In the genomic region with DNA sequence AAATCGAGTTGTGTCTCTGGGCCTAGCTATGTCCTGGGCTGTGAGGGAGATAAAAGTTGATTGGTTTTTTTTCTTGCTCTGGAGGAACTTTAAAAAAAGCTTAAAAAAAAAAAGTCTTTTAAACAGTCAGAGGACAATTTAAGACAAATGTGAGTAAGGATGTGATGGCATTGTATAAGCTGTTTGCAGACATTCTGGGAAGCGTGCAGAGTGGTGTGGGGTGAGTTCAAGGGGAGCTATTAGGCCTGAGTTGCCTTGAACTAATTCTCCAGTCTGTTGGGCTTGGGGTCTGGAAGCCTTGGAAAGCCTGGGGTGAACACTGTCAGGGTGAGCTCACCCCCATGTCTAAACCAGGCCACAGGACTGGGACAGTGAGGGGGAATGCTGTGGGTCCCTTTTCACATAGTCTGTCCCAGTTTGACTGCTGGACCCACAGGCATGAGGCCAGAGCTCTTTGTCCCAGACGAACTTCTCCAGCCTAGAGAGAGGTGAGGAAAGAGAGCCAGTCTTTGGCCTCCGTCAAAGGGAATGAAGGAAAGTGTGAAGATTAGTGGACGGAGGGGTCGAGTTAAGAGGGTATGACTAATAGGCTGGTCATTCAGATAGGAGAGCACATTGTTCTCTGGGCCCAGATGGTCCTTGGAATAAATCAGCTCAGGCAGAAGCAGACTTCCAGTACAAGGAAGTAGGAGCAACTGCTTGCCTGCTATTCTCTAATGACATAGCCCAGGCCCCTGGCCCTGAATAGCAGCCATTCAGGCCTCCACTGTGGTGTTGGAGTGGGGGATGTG, we compare ENCODE assay signal across 12 cellular contexts.
DNase-seq lines count a peak whose midpoint lies in the region; ATAC-seq and TF ChIP-seq lines count a peak whose summit lies in the region.
"Had no signal": no experiment of that assay in that cellular context is flagged by ENCODE, and none has a peak within 500 bp of the region (broad histone marks: within the 10 kb centered on the region; RNA-seq: fewer than 3 reads in every experiment).

No MANE protein-coding gene starts in this region.

- H3K4me3 ChIP-seq in coronary artery (peak overlapping the region; percentile 23), kidney epithelial cell (ENCODE audit: low read depth, low read length) (no peak overlapping the region)
- H3K4me3 ChIP-seq: spleen had no signal

- H3K9me3 Mint-ChIP-seq in stimulated activated effector memory CD8-positive, alpha-beta T cell treated with anti-CD3 and anti-CD28 coated beads, Interleukin-12 subunit alpha, Interleukin-12 subunit beta, amount 100 ng/mL, for 72 hours = no peaks in the 10 kb centered on the region
- H3K9me3 Mint-ChIP-seq: dendritic cell treated with granulocyte-macrophage colony-stimulating factor and Interleukin-4, amounts not matched to agents 40 ng/mL and 50 ng/mL, for 4 days; IgD-negative memory B cell had no signal

- ATAC-seq in stimulated activated effector memory CD8-positive, alpha-beta T cell treated with anti-CD3 and anti-CD28 coated beads, Interleukin-12 subunit alpha, Interleukin-12 subunit beta, amount 100 ng/mL, for 72 hours = no peak
- ATAC-seq in stimulated activated naive CD8-positive, alpha-beta T cell treated with anti-CD3 and anti-CD28 coated beads, Interleukin-15, Interleukin-2, amounts not matched to agents 100 U/mL and 50 U/mL, for 24 hours = no peak

- H3K36me3 Mint-ChIP-seq in stimulated activated effector memory CD8-positive, alpha-beta T cell treated with anti-CD3 and anti-CD28 coated beads, Interleukin-12 subunit alpha, Interleukin-12 subunit beta, amount 100 ng/mL, for 72 hours = peaks cover 20% of the 10 kb centered on the region

- no peaks in the 10 kb centered on the region for H3K36me3 ChIP-seq in kidney epithelial cell (ENCODE audit: control insufficient read depth, insufficient read depth, low read length)

- H3K4me1 Mint-ChIP-seq in stimulated activated effector memory CD8-positive, alpha-beta T cell treated with anti-CD3 and anti-CD28 coated beads, Interleukin-12 subunit alpha, Interleukin-12 subunit beta, amount 100 ng/mL, for 72 hours = peaks cover 70% of the 10 kb centered on the region

- peaks cover 3% of the 10 kb centered on the region for H3K27me3 ChIP-seq in kidney epithelial cell (ENCODE audit: control insufficient read depth, insufficient read depth, low read length)
- H3K27me3 ChIP-seq: spleen had no signal

- peak; percentile 77 for DNase-seq in NCI-H82 (lab: John Stamatoyannopoulos, UW)
- no peak for DNase-seq in coronary artery (ENCODE audit: low spot score)
- peak; percentile 53 for DNase-seq in kidney epithelial cell (ENCODE audit: low read depth)
- DNase-seq in stimulated activated effector memory CD8-positive, alpha-beta T cell treated with anti-CD3 and anti-CD28 coated beads, Interleukin-12 subunit alpha, Interleukin-12 subunit beta, amount 100 ng/mL, for 72 hours (ENCODE audit: low spot score in 2 of 2) = no peak
- DNase-seq in stimulated activated naive CD8-positive, alpha-beta T cell treated with anti-CD3 and anti-CD28 coated beads, Interleukin-15, Interleukin-2, amounts not matched to agents 100 U/mL and 50 U/mL, for 24 hours = no peak
- DNase-seq in DMS153 (lab: John Stamatoyannopoulos, UW) = no peak
- DNase-seq in T-helper 1 cell = no peak
- DNase-seq in NCI-H2171 treated with DMSO at 0.1 percent for 48 hours (lab: John Stamatoyannopoulos, UW) = no peak
- DNase-seq: activated T-cell treated with anti-CD3 and anti-CD28 coated beads for 4 hours, spleen had no signal

- TF ChIP-seq CTCF in coronary artery (IDR thresholded peaks at IDR 0.05) (no peak), kidney epithelial cell (IDR thresholded peaks at IDR 0.05; ENCODE audit: insufficient read depth, low read length, poor library complexity, severe bottlenecking) (no peak)

- H3K27ac ChIP-seq in coronary artery = peak overlapping the region in 1 of 2 donors; percentile 47

- H3K27ac Mint-ChIP-seq in stimulated activated effector memory CD8-positive, alpha-beta T cell treated with anti-CD3 and anti-CD28 coated beads, Interleukin-12 subunit alpha, Interleukin-12 subunit beta, amount 100 ng/mL, for 72 hours = peak overlapping the region; percentile 50
- H3K27ac Mint-ChIP-seq: dendritic cell treated with granulocyte-macrophage colony-stimulating factor and Interleukin-4, amounts not matched to agents 40 ng/mL and 50 ng/mL, for 4 days; IgD-negative memory B cell had no signal

- no peak overlapping the region for H3K4me3 Mint-ChIP-seq in stimulated activated effector memory CD8-positive, alpha-beta T cell treated with anti-CD3 and anti-CD28 coated beads, Interleukin-12 subunit alpha, Interleukin-12 subunit beta, amount 100 ng/mL, for 72 hours
- H3K4me3 Mint-ChIP-seq: dendritic cell treated with granulocyte-macrophage colony-stimulating factor and Interleukin-4, amounts not matched to agents 40 ng/mL and 50 ng/mL, for 4 days; IgD-negative memory B cell had no signal

Comparison
In these comparisons a context has a peak if more than half of its experiments do, and no peak if none do; other contexts are left out.
1. DNase-seq: peak in NCI-H82 (single experiment) and kidney epithelial cell (single experiment); none in coronary artery (single experiment), stimulated activated effector memory CD8-positive, alpha-beta T cell treated with anti-CD3 and anti-CD28 coated beads, Interleukin-12 subunit alpha, Interleukin-12 subunit beta, amount 100 ng/mL, for 72 hours (0 of 2), stimulated activated naive CD8-positive, alpha-beta T cell treated with anti-CD3 and anti-CD28 coated beads, Interleukin-15, Interleukin-2, amounts not matched to agents 100 U/mL and 50 U/mL, for 24 hours (single experiment), DMS153 (single experiment), T-helper 1 cell (0 of 5) and NCI-H2171 treated with DMSO at 0.1 percent for 48 hours (single experiment).